ENCODE assay signal across 1 cellular context in genomic region chr3:183515968-183516851, GRCh38.
TF ChIP-seq lines count a peak whose summit lies in the region.

No MANE protein-coding gene starts in this region.

TF ChIP-seq in WTC11, 78 proteins besides CTCF, POLR2A, EP300 and RAD21 (continued from another document):
- TF ChIP-seq, protein P1, sequence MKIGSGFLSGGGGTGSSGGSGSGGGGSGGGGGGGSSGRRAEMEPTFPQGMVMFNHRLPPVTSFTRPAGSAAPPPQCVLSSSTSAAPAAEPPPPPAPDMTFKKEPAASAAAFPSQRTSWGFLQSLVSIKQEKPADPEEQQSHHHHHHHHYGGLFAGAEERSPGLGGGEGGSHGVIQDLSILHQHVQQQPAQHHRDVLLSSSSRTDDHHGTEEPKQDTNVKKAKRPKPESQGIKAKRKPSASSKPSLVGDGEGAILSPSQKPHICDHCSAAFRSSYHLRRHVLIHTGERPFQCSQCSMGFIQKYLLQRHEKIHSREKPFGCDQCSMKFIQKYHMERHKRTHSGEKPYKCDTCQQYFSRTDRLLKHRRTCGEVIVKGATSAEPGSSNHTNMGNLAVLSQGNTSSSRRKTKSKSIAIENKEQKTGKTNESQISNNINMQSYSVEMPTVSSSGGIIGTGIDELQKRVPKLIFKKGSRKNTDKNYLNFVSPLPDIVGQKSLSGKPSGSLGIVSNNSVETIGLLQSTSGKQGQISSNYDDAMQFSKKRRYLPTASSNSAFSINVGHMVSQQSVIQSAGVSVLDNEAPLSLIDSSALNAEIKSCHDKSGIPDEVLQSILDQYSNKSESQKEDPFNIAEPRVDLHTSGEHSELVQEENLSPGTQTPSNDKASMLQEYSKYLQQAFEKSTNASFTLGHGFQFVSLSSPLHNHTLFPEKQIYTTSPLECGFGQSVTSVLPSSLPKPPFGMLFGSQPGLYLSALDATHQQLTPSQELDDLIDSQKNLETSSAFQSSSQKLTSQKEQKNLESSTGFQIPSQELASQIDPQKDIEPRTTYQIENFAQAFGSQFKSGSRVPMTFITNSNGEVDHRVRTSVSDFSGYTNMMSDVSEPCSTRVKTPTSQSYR (CRISPR knock-in tag; IDR thresholded peaks at IDR 0.05), result no peak
- TF ChIP-seq, protein P2, sequence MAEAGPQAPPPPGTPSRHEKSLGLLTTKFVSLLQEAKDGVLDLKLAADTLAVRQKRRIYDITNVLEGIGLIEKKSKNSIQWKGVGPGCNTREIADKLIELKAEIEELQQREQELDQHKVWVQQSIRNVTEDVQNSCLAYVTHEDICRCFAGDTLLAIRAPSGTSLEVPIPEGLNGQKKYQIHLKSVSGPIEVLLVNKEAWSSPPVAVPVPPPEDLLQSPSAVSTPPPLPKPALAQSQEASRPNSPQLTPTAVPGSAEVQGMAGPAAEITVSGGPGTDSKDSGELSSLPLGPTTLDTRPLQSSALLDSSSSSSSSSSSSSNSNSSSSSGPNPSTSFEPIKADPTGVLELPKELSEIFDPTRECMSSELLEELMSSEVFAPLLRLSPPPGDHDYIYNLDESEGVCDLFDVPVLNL (CRISPR knock-in tag; IDR thresholded peaks at IDR 0.05; ENCODE audit: borderline replicate concordance, low read depth), result no peak
- no peak for TF ChIP-seq ZNF232 (CRISPR knock-in tag; IDR thresholded peaks at IDR 0.05)
- no peak for TF ChIP-seq SMAD3 (CRISPR knock-in tag; IDR thresholded peaks at IDR 0.05; ENCODE audit: borderline replicate concordance)
- TF ChIP-seq ZNF425 (CRISPR knock-in tag; conservative IDR thresholded peaks at IDR 0.05), result no peak
- TF ChIP-seq JUN (CRISPR knock-in tag; IDR thresholded peaks at IDR 0.05), result no peak
- TF ChIP-seq PREB (CRISPR knock-in tag; IDR thresholded peaks at IDR 0.05; ENCODE audit: borderline replicate concordance), result no peak
- no peak for TF ChIP-seq NR3C1 (CRISPR knock-in tag; conservative IDR thresholded peaks at IDR 0.05; ENCODE audit: low read depth)
- TF ChIP-seq EMX1 (CRISPR knock-in tag; IDR thresholded peaks at IDR 0.05), result no peak
